In genomic region chr1:94031154-94031553, GRCh38 we compare ENCODE assay signal across 29 cellular contexts.
"Had no signal": no experiment of that assay in that cellular context is flagged by ENCODE, and none has a peak within 500 bp of the region (broad histone marks: within the 10 kb centered on the region; RNA-seq: fewer than 3 reads in every experiment).

No MANE protein-coding gene starts in this region.

- ATAC-seq: activated CD4-positive, CD25-positive, alpha-beta regulatory T cell treated with anti-CD3 and anti-CD28 coated beads, Interleukin-2, amount 50 U/mL, for 24 hours; activated CD8-positive, alpha-beta T cell treated with anti-CD3 and anti-CD28 coated beads for 36 hours; activated naive CD8-positive, alpha-beta T cell treated with anti-CD3 and anti-CD28 coated beads, Interleukin-2, amount 50 U/mL, for 24 hours; activated T-cell treated with anti-CD3 and anti-CD28 coated beads, Interleukin-2, amount 50 U/mL, for 4 hours; activated T-helper 17 cell treated with anti-CD3 and anti-CD28 coated beads, Interleukin-2, amount 50 U/mL, for 72 hours; body of pancreas; heart left ventricle had no signal

- H3K4me3 Mint-ChIP-seq: activated CD8-positive, alpha-beta T cell treated with anti-CD3 and anti-CD28 coated beads for 36 hours; activated naive CD4-positive, alpha-beta T cell treated with anti-CD3 and anti-CD28 coated beads, Interleukin-2, amount 50 U/mL, for 24 hours; activated naive CD8-positive, alpha-beta T cell treated with anti-CD3 and anti-CD28 coated beads, Interleukin-2, amount 50 U/mL, for 24 hours; activated T-cell treated with anti-CD3 and anti-CD28 coated beads, Interleukin-2, amount 50 U/mL, for 4 hours; activated T-helper 17 cell treated with anti-CD3 and anti-CD28 coated beads, Interleukin-2, amount 50 U/mL, for 72 hours; nephron; T-helper 1 cell treated with Interleukin-12 subunit alpha and Interleukin-12 subunit beta and Interleukin-4 antibody, amounts not matched to agents 30 μg/mL and 1 μg/mL, for 36 hours had no signal

- H3K4me1 Mint-ChIP-seq: activated naive CD4-positive, alpha-beta T cell treated with anti-CD3 and anti-CD28 coated beads, Interleukin-2, amount 50 U/mL, for 24 hours; activated naive CD8-positive, alpha-beta T cell treated with anti-CD3 and anti-CD28 coated beads, Interleukin-2, amount 50 U/mL, for 24 hours; activated T-helper 17 cell treated with anti-CD3 and anti-CD28 coated beads, Interleukin-2, amount 50 U/mL, for 72 hours; nephron had no signal

- H3K27ac Mint-ChIP-seq: activated CD8-positive, alpha-beta T cell treated with anti-CD3 and anti-CD28 coated beads for 36 hours; activated naive CD4-positive, alpha-beta T cell treated with anti-CD3 and anti-CD28 coated beads, Interleukin-2, amount 50 U/mL, for 24 hours; activated naive CD8-positive, alpha-beta T cell treated with anti-CD3 and anti-CD28 coated beads, Interleukin-2, amount 50 U/mL, for 24 hours; activated T-helper 17 cell treated with anti-CD3 and anti-CD28 coated beads, Interleukin-2, amount 50 U/mL, for 72 hours; nephron; T-helper 1 cell treated with Interleukin-12 subunit alpha and Interleukin-12 subunit beta and Interleukin-4 antibody, amounts not matched to agents 30 μg/mL and 1 μg/mL, for 36 hours had no signal

- H3K36me3 Mint-ChIP-seq: activated naive CD4-positive, alpha-beta T cell treated with anti-CD3 and anti-CD28 coated beads, Interleukin-2, amount 50 U/mL, for 24 hours had no signal

- H3K9me3 Mint-ChIP-seq: activated CD8-positive, alpha-beta T cell treated with anti-CD3 and anti-CD28 coated beads for 36 hours; activated naive CD4-positive, alpha-beta T cell treated with anti-CD3 and anti-CD28 coated beads, Interleukin-2, amount 50 U/mL, for 24 hours; activated naive CD8-positive, alpha-beta T cell treated with anti-CD3 and anti-CD28 coated beads, Interleukin-2, amount 50 U/mL, for 24 hours; activated T-cell treated with anti-CD3 and anti-CD28 coated beads, Interleukin-2, amount 50 U/mL, for 4 hours; activated T-helper 17 cell treated with anti-CD3 and anti-CD28 coated beads, Interleukin-2, amount 50 U/mL, for 72 hours; nephron; T-helper 1 cell treated with Interleukin-12 subunit alpha and Interleukin-12 subunit beta and Interleukin-4 antibody, amounts not matched to agents 30 μg/mL and 1 μg/mL, for 36 hours had no signal

- H3K27me3 Mint-ChIP-seq: activated naive CD4-positive, alpha-beta T cell treated with anti-CD3 and anti-CD28 coated beads, Interleukin-2, amount 50 U/mL, for 24 hours had no signal

- DNase-seq: activated CD4-positive, alpha-beta T cell treated with anti-CD3 and anti-CD28 coated beads, Interleukin-2, amount 50 U/mL, for 1 hour; activated CD8-positive, alpha-beta T cell treated with anti-CD3 and anti-CD28 coated beads for 36 hours; activated naive CD8-positive, alpha-beta T cell treated with anti-CD3 and anti-CD28 coated beads, Interleukin-2, amount 50 U/mL, for 24 hours; activated T-cell treated with anti-CD3 and anti-CD28 coated beads, Interleukin-2, amount 50 U/mL, for 4 hours; anterior cingulate cortex; body of pancreas; colonic mucosa; dorsolateral prefrontal cortex; effector memory CD4-positive, alpha-beta T cell; erythroblast; heart left ventricle; kidney glomerular epithelial cell; lower lobe of right lung; ovary; stimulated activated CD4-positive, alpha-beta T cell treated with anti-CD3 and anti-CD28 coated beads, Interleukin-15, amount 100 ng/mL, for 24 hours; stimulated activated CD4-positive, alpha-beta T cell treated with anti-CD3 and anti-CD28 coated beads, Interleukin-2, amount 100 ng/mL, for 24 hours; stimulated activated naive CD4-positive, alpha-beta T cell; SW 1271; T-helper 9 cell had no signal

- FAIRE-seq: TTC549 had no signal

- H3K4me3 ChIP-seq: body of pancreas, colonic mucosa, dorsolateral prefrontal cortex, heart left ventricle, left lung, lower lobe of right lung, ovary, prostate gland, suprapubic skin, tibial nerve had no signal
